ENCODE assay signal across 1 cellular context in genomic region chr4:112127048-112127637, GRCh38.
TF ChIP-seq lines count a peak whose summit lies in the region.

No MANE protein-coding gene starts in this region.

TF ChIP-seq in A549, 52 proteins besides CTCF, POLR2A, EP300 and RAD21 (continued from another document):
- TF ChIP-seq REST (IDR thresholded peaks at IDR 0.05) (no peak), CBX2 (IDR thresholded peaks at IDR 0.05; ENCODE audit: borderline replicate concordance, low read depth) (no peak), RCOR1 (IDR thresholded peaks at IDR 0.05; ENCODE audit: low read depth, low read length) (no peak), MYC (IDR thresholded peaks at IDR 0.05; ENCODE audit: borderline replicate concordance, low read length) (no peak), FOSB (CRISPR knock-in tag; IDR thresholded peaks at IDR 0.05) (no peak)
TF ChIP-seq in A549: peak in this region for 0.
